Comparison of ENCODE assay signal across 8 cellular contexts in genomic region chr17:33964344-33964979, GRCh38.
DNase-seq lines count a peak whose midpoint lies in the region; ATAC-seq, FAIRE-seq and TF ChIP-seq lines count a peak whose summit lies in the region.

No MANE protein-coding gene starts in this region.

- no peak for DNase-seq in CD8-positive, alpha-beta T cell
- DNase-seq in RPMI8226 (peak; percentile 88), RCC 7860 (ENCODE audit: low spot score) (no peak), C1 segment of cervical spinal cord (lab: John Stamatoyannopoulos, UW) (no peak)
- peak in 1 of 10 donors; percentile 6 for DNase-seq in naive thymus-derived CD8-positive, alpha-beta T cell
- DNase-seq in effector memory CD4-positive, alpha-beta T cell, result no peak

- peak; percentile 54 for ATAC-seq in CD8-positive, alpha-beta T cell
- peak; percentile 75 for ATAC-seq in GM18909 (IDR thresholded peaks at IDR 0.05; ENCODE audit: poor library complexity, unreplicated experiment)
- ATAC-seq in HG03045 (IDR thresholded peaks at IDR 0.05; ENCODE audit: unreplicated experiment), result peak; percentile 73
- peak in 1 of 2 donors; percentile 39 for ATAC-seq in naive thymus-derived CD8-positive, alpha-beta T cell

- peaks cover 14% of the 10 kb centered on the region for H3K4me1 ChIP-seq in CD8-positive, alpha-beta T cell (ENCODE audit: insufficient read depth, low read length)
- peaks cover 4% of the 10 kb centered on the region for H3K4me1 ChIP-seq in effector memory CD4-positive, alpha-beta T cell (ENCODE audit: control insufficient read depth, insufficient read depth, low read length, poor library complexity, severe bottlenecking)

- H3K9me3 ChIP-seq in CD8-positive, alpha-beta T cell (ENCODE audit: low read length), result no peaks in the 10 kb centered on the region
- H3K9me3 ChIP-seq in effector memory CD4-positive, alpha-beta T cell (ENCODE audit: control insufficient read depth, low read length), result no peaks in the 10 kb centered on the region

- no peaks in the 10 kb centered on the region for H3K36me3 ChIP-seq in CD8-positive, alpha-beta T cell (ENCODE audit: insufficient read depth, low read length)
- no peaks in the 10 kb centered on the region for H3K36me3 ChIP-seq in effector memory CD4-positive, alpha-beta T cell (ENCODE audit: control insufficient read depth, insufficient read depth, low read length)

- H3K4me3 ChIP-seq in CD8-positive, alpha-beta T cell (ENCODE audit: low read depth, low read length), result peak overlapping the region; percentile 5
- H3K4me3 ChIP-seq in effector memory CD4-positive, alpha-beta T cell (ENCODE audit: insufficient read depth, low read depth, low read length, poor library complexity, severe bottlenecking), result no peak overlapping the region

- CTCF ChIA-PET in CD8-positive, alpha-beta T cell (lab: Charles Lee), result no interaction called here

- peak overlapping the region; percentile 69 for H3K4me3 Mint-ChIP-seq in CD8-positive, alpha-beta T cell
- H3K4me3 Mint-ChIP-seq in naive thymus-derived CD8-positive, alpha-beta T cell, result peak overlapping the region; percentile 40 to 69 (median 52)

- TF ChIP-seq CTCF in CD8-positive, alpha-beta T cell (IDR thresholded peaks at IDR 0.05), result no peak

- no peaks in the 10 kb centered on the region for H3K36me3 Mint-ChIP-seq in CD8-positive, alpha-beta T cell
- H3K36me3 Mint-ChIP-seq in naive thymus-derived CD8-positive, alpha-beta T cell, result no peaks in the 10 kb centered on the region

- no peak overlapping the region for H3K27ac ChIP-seq in CD8-positive, alpha-beta T cell (ENCODE audit: low read depth, low read length)
- H3K27ac ChIP-seq in effector memory CD4-positive, alpha-beta T cell (ENCODE audit: insufficient read depth, low read length, poor library complexity, severe bottlenecking), result no peak overlapping the region

- peaks cover 34% of the 10 kb centered on the region for H3K4me1 Mint-ChIP-seq in CD8-positive, alpha-beta T cell (ENCODE audit: low read depth)
- peaks cover 10 to 37% (median 35%) of the 10 kb centered on the region in 4 donors for H3K4me1 Mint-ChIP-seq in naive thymus-derived CD8-positive, alpha-beta T cell

- no peaks in the 10 kb centered on the region for H3K27me3 ChIP-seq in CD8-positive, alpha-beta T cell (ENCODE audit: insufficient read depth, low read length)
- H3K27me3 ChIP-seq in effector memory CD4-positive, alpha-beta T cell (replicated peaks; ENCODE audit: control insufficient read depth, insufficient read depth, low read length, poor library complexity, severe bottlenecking), result no peaks in the 10 kb centered on the region

- intact Hi-C loops in CD8-positive, alpha-beta T cell (cut with DNase I, micrococcal nuclease), result no loop called here

- H3K27me3 Mint-ChIP-seq in CD8-positive, alpha-beta T cell (ENCODE audit: low read depth), result peaks cover 11% of the 10 kb centered on the region
- peaks cover 0 to 26% (median 4%) of the 10 kb centered on the region in 5 donors for H3K27me3 Mint-ChIP-seq in naive thymus-derived CD8-positive, alpha-beta T cell

- no peak for FAIRE-seq in RCC 7860 (lab: Jason Lieb, UNC)

- H3K27ac Mint-ChIP-seq in CD8-positive, alpha-beta T cell, result no peak overlapping the region
- H3K27ac Mint-ChIP-seq in naive thymus-derived CD8-positive, alpha-beta T cell, result peak overlapping the region in 9 of 10 donors; percentile 2 to 73 (median 60)

- POLR2A ChIA-PET in CD8-positive, alpha-beta T cell (lab: Charles Lee), result no interaction called here
- POLR2A ChIA-PET in naive thymus-derived CD8-positive, alpha-beta T cell (lab: Charles Lee), result no interaction called here

- peaks cover 3% of the 10 kb centered on the region for H3K9me3 Mint-ChIP-seq in CD8-positive, alpha-beta T cell
- H3K9me3 Mint-ChIP-seq in naive thymus-derived CD8-positive, alpha-beta T cell, result peaks cover 0 to 13% (median under 1%) of the 10 kb centered on the region in 9 donors
